ENCODE assay signal across 14 cellular contexts in the genomic region with DNA sequence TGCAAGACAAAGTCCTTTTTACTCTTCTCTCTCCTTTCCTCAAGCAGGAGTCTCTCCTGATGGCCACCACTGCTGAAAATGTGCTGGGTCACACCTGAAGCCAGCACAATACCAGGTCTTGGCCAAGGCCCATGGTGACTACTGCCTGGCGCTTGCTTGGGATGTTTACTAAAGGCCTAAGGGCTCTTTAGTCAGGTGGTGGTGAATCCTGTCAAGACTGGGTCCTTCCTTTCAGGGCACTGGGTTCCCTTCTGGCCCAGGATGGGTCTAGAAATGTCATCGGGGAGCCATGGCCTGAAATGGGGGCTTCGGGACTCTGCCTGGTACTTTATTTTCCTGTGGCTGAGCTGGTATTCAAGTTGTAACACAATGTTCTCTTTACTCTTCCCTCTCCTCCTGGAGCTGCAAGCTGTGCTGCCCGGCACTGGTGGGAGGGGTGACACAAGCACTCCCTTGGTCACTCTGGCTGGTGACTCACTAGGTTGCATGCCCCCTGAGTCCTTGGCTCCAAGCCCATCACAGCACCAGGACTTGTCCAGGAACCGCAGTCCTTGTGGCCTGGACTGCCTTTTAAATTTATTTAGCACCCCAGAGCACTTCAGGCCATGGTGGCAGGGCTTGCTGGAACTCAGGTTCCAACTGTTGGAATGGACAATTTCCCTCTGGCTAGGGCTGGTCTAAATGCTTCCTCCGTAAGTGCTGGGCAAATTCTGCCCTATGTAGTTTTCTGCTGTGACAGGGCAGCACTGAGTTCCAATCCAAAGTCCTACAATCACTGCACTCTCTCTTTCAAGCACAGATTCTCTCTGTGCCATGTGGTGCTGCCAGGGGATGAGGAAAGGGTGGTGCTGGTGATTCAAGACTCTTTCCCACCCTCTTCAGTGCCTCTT. TPM values are rescaled to one million over a fixed set of nuclear protein-coding genes. Genes with fewer than 3 reads are reported as not detected.
DNase-seq lines count a peak whose midpoint lies in the region; ATAC-seq, FAIRE-seq and TF ChIP-seq lines count a peak whose summit lies in the region.
"Had no signal": no experiment of that assay in that cellular context is flagged by ENCODE, and none has a peak within 500 bp of the region (broad histone marks: within the 10 kb centered on the region; RNA-seq: fewer than 3 reads in every experiment).

No MANE protein-coding gene starts in this region.

- BruUV-seq in IMR-90 (replicated peaks; lab: Mats Ljungman, UMichigan) (no TSS peak), HepG2 (replicated peaks; lab: Mats Ljungman, UMichigan) (no TSS peak)

- peak overlapping the region; percentile 54 for H2AK5ac ChIP-seq in IMR-90 (ENCODE audit: low read depth, low read length)

- peak overlapping the region in 1 of 2 experiments; percentile 53; a peak in 2 of 4 replicates for H4K8ac ChIP-seq in IMR-90 (ENCODE audit: low read depth in 2 of 2, low read length in 2 of 2)

- FAIRE-seq in HepG2 (lab: Jason Lieb, UNC) = no peak

- H3K4me3 ChIP-seq in IMR-90 (ENCODE audit: insufficient read depth, low read depth, low read length) (no peak overlapping the region), breast epithelium (no peak overlapping the region), HepG2 (replicated peaks in 1 of 3; ENCODE audit: insufficient read depth in 1 of 3, low read depth in 2 of 3, low read length in 3 of 3) (no peak overlapping the region), lower leg skin (ENCODE audit: low read depth, poor library complexity, severe bottlenecking) (no peak overlapping the region)

- DNase-seq in IMR-90 (peak; percentile 81), breast epithelium (ENCODE audit: low spot score in 2 of 2) (peak; percentile 38 to 61), HepG2 (ENCODE audit: low spot score) (peak; percentile 39), lower leg skin (ENCODE audit: low spot score in 2 of 2) (no peak), NCI-H2107 (lab: John Stamatoyannopoulos, UW) (no peak)
- no peak for DNase-seq in activated T-cell treated with anti-CD3 and anti-CD28 coated beads, Interleukin-2, amount 50 U/mL, for 1 hour
- DNase-seq: effector memory CD4-positive, alpha-beta T cell; NCI-H526 treated with DMSO at 0.1 percent for 48 hours; stimulated activated CD4-positive, alpha-beta T cell treated with anti-CD3 and anti-CD28 coated beads, Interleukin-12 subunit alpha, Interleukin-12 subunit beta, amount 100 ng/mL, for 4 hours; stimulated activated CD8-positive, alpha-beta memory T cell treated with anti-CD3 and anti-CD28 coated beads, Interleukin-4, amount 100 ng/mL, for 48 hours had no signal

- peak overlapping the region; percentile 82 for H2BK20ac ChIP-seq in IMR-90 (ENCODE audit: low read depth, low read length)

- H4K20me1 ChIP-seq in IMR-90 (ENCODE audit: insufficient read depth, low read length) (no peaks in the 10 kb centered on the region), HepG2 (ENCODE audit: insufficient read depth, low read length) (no peaks in the 10 kb centered on the region)

- H3K4me1 ChIP-seq in IMR-90 (ENCODE audit: control insufficient read depth, insufficient read depth, low read length) (peaks cover 9% of the 10 kb centered on the region; the same call in 1 of the 2 replicates), breast epithelium (no peaks in the 10 kb centered on the region), HepG2 (ENCODE audit: insufficient read depth, low read length) (peaks cover 24% of the 10 kb centered on the region)

- H2AFZ ChIP-seq in IMR-90 (replicated peaks; ENCODE audit: low read length, poor library complexity) (peak overlapping the region; percentile 66), HepG2 (ENCODE audit: low read length) (no peak overlapping the region)

- TF ChIP-seq RAD21 in IMR-90 (IDR thresholded peaks at IDR 0.05; ENCODE audit: low read length) = no peak
- no peak for TF ChIP-seq RAD21 in HepG2 (CRISPR knock-in tag; IDR thresholded peaks at IDR 0.05)

- TF ChIP-seq POLR2A in IMR-90 (IDR thresholded peaks at IDR 0.05; ENCODE audit: low read depth, low read length) (no peak), breast epithelium (IDR thresholded peaks at IDR 0.05) (no peak), HepG2 (IDR thresholded peaks at IDR 0.05; ENCODE audit: insufficient read depth in 1 of 2, low read depth in 2 of 2, low read length in 2 of 2) (no peak), lower leg skin (IDR thresholded peaks at IDR 0.05) (no peak)

- TF ChIP-seq CTCF in 22Rv1 (IDR thresholded peaks at IDR 0.05) (no peak), IMR-90 (conservative IDR thresholded peaks at IDR 0.05; ENCODE audit: low read depth, low read length) (no peak), breast epithelium (IDR thresholded peaks at IDR 0.05) (no peak), HepG2 (CRISPR knock-in tag; IDR thresholded peaks at IDR 0.05) (no peak), lower leg skin (IDR thresholded peaks at IDR 0.05) (no peak)

- H3K27me3 ChIP-seq in IMR-90 (ENCODE audit: control insufficient read depth, insufficient read depth, low read length) (no peaks in the 10 kb centered on the region), breast epithelium (peaks cover 0 to 6% of the 10 kb centered on the region in 2 donors), HepG2 (ENCODE audit: control insufficient read depth in 1 of 2, insufficient read depth in 2 of 2, low read length in 2 of 2) (no peaks in the 10 kb centered on the region)

- H4K91ac ChIP-seq in IMR-90 (ENCODE audit: insufficient read depth, low read depth, low read length) = peak overlapping the region; percentile 32; the same call in 1 of the 2 replicates

- POLR2A ChIA-PET in IMR-90 (lab: Charles Lee; ENCODE audit: unreplicated experiment) (no interaction called here), HepG2 (lab: Yijun Ruan, JAX) (no interaction called here)

- H2BK5ac ChIP-seq in IMR-90 (ENCODE audit: low read depth, low read length, poor library complexity, severe bottlenecking) = peak overlapping the region; percentile 67

- H3K79me2 ChIP-seq in HepG2 (ENCODE audit: insufficient read depth, low read length) = no peaks in the 10 kb centered on the region

- no peak for TF ChIP-seq EP300 in HepG2 (IDR thresholded peaks at IDR 0.05; ENCODE audit: low read depth in 2 of 2, low read length in 2 of 2)
- TF ChIP-seq EP300 in HepG2 (CRISPR knock-in tag; IDR thresholded peaks at IDR 0.05; ENCODE audit: borderline replicate concordance) = no peak

- H3K18ac ChIP-seq in IMR-90 (ENCODE audit: low read depth, low read length) = peak overlapping the region; percentile 37; the same call in 1 of the 2 replicates

- H3K79me1 ChIP-seq in IMR-90 (ENCODE audit: low read depth in 1 of 2, low read length in 2 of 2) = no peaks in the 10 kb centered on the region

- ATAC-seq in IMR-90 (ENCODE audit: low read depth) (peak; percentile 72), HepG2 (peak; percentile 76), GM18868 (IDR thresholded peaks at IDR 0.05; ENCODE audit: unreplicated experiment) (no peak)
- ATAC-seq: natural killer cell treated with Interleukin-12 subunit alpha and Interleukin-12 subunit beta and Interleukin-15 and Interleukin-18, amount 100 ng/mL, for 72 hours had no signal

- no peaks in the 10 kb centered on the region for H3K36me3 ChIP-seq in IMR-90 (ENCODE audit: control insufficient read depth, insufficient read depth, low read length)
- no peaks in the 10 kb centered on the region for H3K36me3 ChIP-seq in breast epithelium
- no peaks in the 10 kb centered on the region for H3K36me3 ChIP-seq in HepG2 (replicated peaks in 1 of 2; ENCODE audit: control insufficient read depth in 1 of 2, insufficient read depth in 2 of 2, low read length in 2 of 2)

- peak overlapping the region; percentile 44; the same call in 1 of the 3 replicates for H2BK15ac ChIP-seq in IMR-90 (ENCODE audit: low read depth, low read length)

- WGBS in IMR-90 (ENCODE audit: extremely low coverage in 2 of 2, insufficient read length in 1 of 2), 2 experiments = 0% methylated on average over 1 of the region's 6 CpGs; no CpG with 5 or more reads in 1 of the 2 experiments
- WGBS in HepG2 (ENCODE audit: low lambda C conversion rate) = 80% methylated on average over 1 of the region's 6 CpGs
- 82 to 90% methylated on average over 5 to 6 of the region's 6 CpGs for WGBS in lower leg skin, 2 donors

- H2BK120ac ChIP-seq in IMR-90 (ENCODE audit: low read depth, low read length) = peak overlapping the region; percentile 68

- H4K5ac ChIP-seq in IMR-90 (ENCODE audit: low read depth, low read length) = no peak overlapping the region; the same call in 1 of the 2 replicates

- no peak overlapping the region; the same call in 1 of the 2 replicates for H3K56ac ChIP-seq in IMR-90 (ENCODE audit: extremely low read depth, insufficient read depth, low read length)

- H3K23ac ChIP-seq in IMR-90 (ENCODE audit: low read depth, low read length) = no peak overlapping the region

- no peak overlapping the region for H3K4me2 ChIP-seq in IMR-90 (ENCODE audit: low read depth, low read length)
- no peak overlapping the region for H3K4me2 ChIP-seq in HepG2 (ENCODE audit: low read depth, low read length)

- intact Hi-C loops in IMR-90 (cut with micrococcal nuclease) = no loop called here
- intact Hi-C loops in breast epithelium (cut with DNase I; ENCODE audit: low total_unique reads) = no loop called here
- intact Hi-C loops in HepG2 (cut with micrococcal nuclease; ENCODE audit: unreplicated experiment) = no loop called here
- intact Hi-C loops in lower leg skin (cut with DNase I; ENCODE audit: low total_unique reads) = no loop called here

- peak overlapping the region; percentile 84 for H3K4ac ChIP-seq in IMR-90 (ENCODE audit: low read depth, low read length)

- dilution Hi-C loops in IMR-90 (cut with HindIII; ENCODE audit: low sequenced_read_pairs, unreplicated experiment) = no loop called here

- H3K9me1 ChIP-seq in IMR-90 (ENCODE audit: insufficient read depth, low read length) = peaks cover 4% of the 10 kb centered on the region

- H3K14ac ChIP-seq in IMR-90 (replicated peaks; ENCODE audit: low read depth, low read length) = 0 out of 2 replicates have a peak overlapping the region, but pooled peaks have one; percentile 41

- H3K27ac ChIP-seq in 22Rv1 = peak overlapping the region; percentile 46
- no peak overlapping the region; the same call in 1 of the 2 replicates for H3K27ac ChIP-seq in IMR-90 (ENCODE audit: insufficient read depth, low read length)
- H3K27ac ChIP-seq in breast epithelium = peak overlapping the region; percentile 10 to 52
- H3K27ac ChIP-seq in HepG2 (ENCODE audit: extremely low read length, insufficient read depth, low read length) = no peak overlapping the region

- in situ Hi-C loops in IMR-90 (cut with MboI; ENCODE audit: low sequenced_read_pairs) (no loop called here), HepG2 (cut with HindIII; ENCODE audit: extremely low pct_ligation_motif_present, low pct_unique_long_range_greater_than_20kb) (no loop called here)

- peak overlapping the region; percentile 53 for H2AK9ac ChIP-seq in IMR-90 (replicated peaks; ENCODE audit: low read depth, low read length, poor library complexity)

- CTCF ChIA-PET in IMR-90 (lab: Yijun Ruan, JAX) = interaction anchor here (0.6 kb wide), 1 partner anchor 9 kb away, joined by 3 read pairs; no protein-coding TSS in a partner anchor
- CTCF ChIA-PET in HepG2 (lab: Yijun Ruan, JAX; ENCODE audit: low intra/inter-chr PET ratio, low total read pairs) = no interaction called here

- H3K9ac ChIP-seq in IMR-90 (ENCODE audit: low read depth, low read length) = no peak overlapping the region
- no peak overlapping the region for H3K9ac ChIP-seq in HepG2 (ENCODE audit: insufficient read depth, low read depth, low read length)

- H3K9me3 ChIP-seq in IMR-90 (ENCODE audit: control insufficient read depth, insufficient read depth, low read length) = no peaks in the 10 kb centered on the region
- H3K9me3 ChIP-seq in breast epithelium = no peaks in the 10 kb centered on the region
- no peaks in the 10 kb centered on the region for H3K9me3 ChIP-seq in HepG2 (ENCODE audit: low read length)

RNA-seq across cellular contexts. Expression of a gene that starts 11.3 kb away (rescaled TPM):
- total RNA-seq in IMR-90 (2012; rRNA removed) (not detected in 2 replicates), breast epithelium (not detected), HepG2 (2016; rRNA removed; fragmentation: Illumina TruSeq; extraction: Trizol) (not detected in 2 replicates), lower leg skin (not detected)
- polyA plus RNA-seq in IMR-90 (2012; rRNA removed) (not detected in 2 replicates), HepG2 (2011; rRNA removed) (not detected in 2 replicates)
- 0.04 and 0.09 TPM in 2 replicates for polyA plus RNA-seq in IMR-90 (2012; cell fraction: cytosol; rRNA removed)
- not detected in 2 replicates for polyA plus RNA-seq in IMR-90 (2012; cell fraction: nucleus; rRNA removed; ENCODE audit: low replicate concordance)
- total RNA-seq in HepG2 (2016; cell fraction: cytosol; rRNA removed; fragmentation: Illumina TruSeq; extraction: Trizol; ENCODE audit: low read depth) = not detected in 2 replicates
- not detected in 2 replicates for total RNA-seq in HepG2 (2016; cell fraction: insoluble cytoplasmic fraction; rRNA removed; fragmentation: Illumina TruSeq; extraction: Trizol)
- total RNA-seq in HepG2 (2016; cell fraction: membrane; rRNA removed; fragmentation: Illumina TruSeq; extraction: Trizol) = not detected in 2 replicates
- total RNA-seq in HepG2 (2016; cell fraction: nucleus; rRNA removed; fragmentation: Illumina TruSeq; extraction: Trizol) = not detected in 2 replicates
- polyA plus RNA-seq in HepG2 (2011; cell fraction: cytosol; rRNA removed) = not detected in 2 replicates
- not detected in 2 replicates for polyA plus RNA-seq in HepG2 (2011; cell fraction: nucleus; rRNA removed)
- not detected in 2 replicates for polyA plus RNA-seq in HepG2 (2012)
- polyA plus RNA-seq in HepG2 (2016; cell fraction: cytosol; fragmentation: Illumina TruSeq; extraction: Trizol; ENCODE audit: low read depth) = not detected in 2 replicates
- not detected in 2 replicates for polyA plus RNA-seq in HepG2 (2016; cell fraction: insoluble cytoplasmic fraction; fragmentation: Illumina TruSeq; extraction: Trizol; ENCODE audit: low read depth)
- polyA plus RNA-seq in HepG2 (2016; cell fraction: membrane; fragmentation: Illumina TruSeq; extraction: Trizol; ENCODE audit: low read depth) = not detected in 2 replicates
- not detected in 2 replicates for polyA plus RNA-seq in HepG2 (2016; cell fraction: nucleus; fragmentation: Illumina TruSeq; extraction: Trizol; ENCODE audit: insufficient read depth, low read depth)
- not detected in 2 replicates for polyA minus RNA-seq in HepG2 (2011; rRNA and poly(A)+ RNA removed; ENCODE audit: low replicate concordance)
- polyA minus RNA-seq in HepG2 (2011; cell fraction: cytosol; rRNA and poly(A)+ RNA removed) = not detected in 2 replicates
- polyA minus RNA-seq in HepG2 (2011; cell fraction: nucleus; rRNA and poly(A)+ RNA removed) = not detected in 2 replicates
- total RNA-seq: A673; natural killer cell treated with Interleukin-12 subunit alpha and Interleukin-12 subunit beta and Interleukin-15 and Interleukin-18, amount 100 ng/mL, for 72 hours had no signal

RNA-seq across cellular contexts. Expression of a gene that starts 52.1 kb away (rescaled TPM):
- 0.83 and 0.90 TPM in 2 replicates for total RNA-seq in IMR-90 (2012; rRNA removed)
- 0.26 and 0.39 TPM in 2 replicates for polyA plus RNA-seq in IMR-90 (2012; rRNA removed)
- polyA plus RNA-seq in IMR-90 (2012; cell fraction: cytosol; rRNA removed) = 0.06 and 0.19 TPM in 2 replicates
- 0.23 and 0.37 TPM in 2 replicates for polyA plus RNA-seq in IMR-90 (2012; cell fraction: nucleus; rRNA removed; ENCODE audit: low replicate concordance)
- under 1 TPM; 0.16 to 0.59 (median 0.33) TPM for total RNA-seq in breast epithelium
- total RNA-seq in HepG2 (2016; rRNA removed; fragmentation: Illumina TruSeq; extraction: Trizol) = not detected in 2 replicates
- total RNA-seq in HepG2 (2016; cell fraction: cytosol; rRNA removed; fragmentation: Illumina TruSeq; extraction: Trizol; ENCODE audit: low read depth) = not detected in 2 replicates
- total RNA-seq in HepG2 (2016; cell fraction: insoluble cytoplasmic fraction; rRNA removed; fragmentation: Illumina TruSeq; extraction: Trizol) = 0.04 TPM in 1 of 2 replicates, not detected in the other
- not detected in 2 replicates for total RNA-seq in HepG2 (2016; cell fraction: membrane; rRNA removed; fragmentation: Illumina TruSeq; extraction: Trizol)
- 0.16 TPM in 1 of 2 replicates, not detected in the other for total RNA-seq in HepG2 (2016; cell fraction: nucleus; rRNA removed; fragmentation: Illumina TruSeq; extraction: Trizol)
- polyA plus RNA-seq in HepG2 (2011; rRNA removed) = not detected in 2 replicates
- not detected in 2 replicates for polyA plus RNA-seq in HepG2 (2011; cell fraction: cytosol; rRNA removed)
- polyA plus RNA-seq in HepG2 (2011; cell fraction: nucleus; rRNA removed) = not detected in 2 replicates
- not detected in 2 replicates for polyA plus RNA-seq in HepG2 (2012)
- not detected in 2 replicates for polyA plus RNA-seq in HepG2 (2016; cell fraction: cytosol; fragmentation: Illumina TruSeq; extraction: Trizol; ENCODE audit: low read depth)
- polyA plus RNA-seq in HepG2 (2016; cell fraction: insoluble cytoplasmic fraction; fragmentation: Illumina TruSeq; extraction: Trizol; ENCODE audit: low read depth) = not detected in 2 replicates
- polyA plus RNA-seq in HepG2 (2016; cell fraction: membrane; fragmentation: Illumina TruSeq; extraction: Trizol; ENCODE audit: low read depth) = not detected in 2 replicates
- polyA plus RNA-seq in HepG2 (2016; cell fraction: nucleus; fragmentation: Illumina TruSeq; extraction: Trizol; ENCODE audit: insufficient read depth, low read depth) = not detected in 2 replicates
- polyA minus RNA-seq in HepG2 (2011; rRNA and poly(A)+ RNA removed; ENCODE audit: low replicate concordance) = 0.30 TPM in 1 of 2 replicates, not detected in the other
- polyA minus RNA-seq in HepG2 (2011; cell fraction: cytosol; rRNA and poly(A)+ RNA removed) = not detected in 2 replicates
- polyA minus RNA-seq in HepG2 (2011; cell fraction: nucleus; rRNA and poly(A)+ RNA removed) = not detected in 2 replicates
- 10 to 100 TPM; 37.9 to 68.9 (median 51.3) TPM for total RNA-seq in lower leg skin
- total RNA-seq: A673 had no signal

Comparison
In these comparisons a context has a peak if more than half of its experiments do, and no peak if none do; other contexts are left out.
1. H3K27ac ChIP-seq: peak in 22Rv1 (single experiment) and breast epithelium (2 of 2); none in IMR-90 (single experiment) and HepG2 (single experiment).
2. DNase-seq: peak in IMR-90 (single experiment), breast epithelium (2 of 2) and HepG2 (single experiment); none in lower leg skin (0 of 2), NCI-H2107 (single experiment) and activated T-cell treated with anti-CD3 and anti-CD28 coated beads, Interleukin-2, amount 50 U/mL, for 1 hour (single experiment).
3. RNA of a gene that starts 52.1 kb away (total RNA-seq): 37.9 to 68.9 TPM in lower leg skin; 0.83 to 0.90 TPM in IMR-90, 0.16 to 0.59 TPM in breast epithelium and 0.04 to 0.16 TPM in HepG2; every median in the first group is over 10 times any median in the second.